Comparison of ENCODE assay signal across 29 cellular contexts in the genomic region with DNA sequence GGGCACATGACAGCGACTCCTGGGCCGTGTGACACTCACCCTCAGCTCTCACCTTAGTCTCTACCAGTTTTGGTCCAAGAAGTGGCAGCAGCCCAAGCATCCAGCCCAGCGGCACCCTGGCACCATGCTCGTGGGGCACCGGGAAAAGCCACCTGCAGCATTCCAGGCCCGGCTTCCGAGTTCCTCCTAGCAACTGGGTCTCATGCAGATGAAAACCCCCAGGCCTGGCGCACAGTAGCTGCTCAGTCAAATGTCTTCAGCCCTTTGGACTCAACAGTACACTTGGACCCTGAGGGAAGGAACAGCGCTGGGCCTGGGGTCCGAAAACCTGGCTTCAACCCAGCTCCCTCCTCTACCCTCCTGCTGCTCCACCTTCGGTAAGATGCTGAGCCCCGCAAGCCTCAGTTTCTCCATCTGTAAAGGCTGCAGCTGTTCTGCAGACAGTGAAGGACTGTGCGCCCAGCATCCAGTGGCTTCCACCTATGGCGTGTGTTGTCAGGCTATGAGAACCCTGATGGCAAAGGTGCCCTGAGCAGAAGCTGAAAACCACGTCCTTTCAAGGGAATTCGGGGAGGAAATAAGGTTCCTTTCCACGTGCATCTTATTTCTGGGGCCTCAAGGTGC.
"Had no signal": no experiment of that assay in that cellular context is flagged by ENCODE, and none has a peak within 500 bp of the region (broad histone marks: within the 10 kb centered on the region; RNA-seq: fewer than 3 reads in every experiment).

No MANE protein-coding gene starts in this region.

- H3K27ac Mint-ChIP-seq: naive thymus-derived CD4-positive, alpha-beta T cell; natural killer cell; nephron; stimulated activated memory B cell treated with anti-CD40 and anti-IgM and Interleukin-4, amounts not matched to agents 10 μg/mL and 1 μg/mL and 100 μg/mL, for 72 hours; stimulated activated naive CD8-positive, alpha-beta T cell treated with anti-CD3 and anti-CD28 coated beads, Interleukin-15, amount 100 ng/mL, for 72 hours; type B pancreatic cell had no signal

- ATAC-seq: naive thymus-derived CD4-positive, alpha-beta T cell; natural killer cell; pancreas; sciatic nerve; stimulated activated memory B cell treated with anti-CD40 and anti-IgM and Interleukin-4, amounts not matched to agents 10 μg/mL and 1 μg/mL and 100 μg/mL, for 72 hours; stimulated activated naive CD8-positive, alpha-beta T cell treated with anti-CD3 and anti-CD28 coated beads, Interleukin-15, amount 100 ng/mL, for 72 hours; stimulated activated naive CD8-positive, alpha-beta T cell treated with anti-CD3 and anti-CD28 coated beads, Interleukin-15, Interleukin-2, amounts not matched to agents 100 U/mL and 50 U/mL, for 24 hours; upper lobe of right lung had no signal

- H3K27me3 ChIP-seq: pancreas, right atrium auricular region, testis, transverse colon, upper lobe of right lung, vagina had no signal

- H3K4me2 ChIP-seq: smooth muscle cell had no signal

- FAIRE-seq: pancreas had no signal

- H3K4me3 Mint-ChIP-seq: naive thymus-derived CD4-positive, alpha-beta T cell; natural killer cell; nephron; stimulated activated memory B cell treated with anti-CD40 and anti-IgM and Interleukin-4, amounts not matched to agents 10 μg/mL and 1 μg/mL and 100 μg/mL, for 72 hours; stimulated activated naive CD8-positive, alpha-beta T cell treated with anti-CD3 and anti-CD28 coated beads, Interleukin-15, amount 100 ng/mL, for 72 hours; type B pancreatic cell had no signal

- H3K4me3 ChIP-seq: pancreas, prostate gland, right atrium auricular region, skin epidermis, smooth muscle cell, spleen, suprapubic skin, testis, tibial artery, transverse colon, upper lobe of right lung, vagina had no signal

- H3K9me3 Mint-ChIP-seq: natural killer cell; nephron; stimulated activated memory B cell treated with anti-CD40 and anti-IgM and Interleukin-4, amounts not matched to agents 10 μg/mL and 1 μg/mL and 100 μg/mL, for 72 hours; stimulated activated naive CD8-positive, alpha-beta T cell treated with anti-CD3 and anti-CD28 coated beads, Interleukin-15, amount 100 ng/mL, for 72 hours; type B pancreatic cell had no signal

- H3K4me1 Mint-ChIP-seq: naive thymus-derived CD4-positive, alpha-beta T cell; natural killer cell; stimulated activated memory B cell treated with anti-CD40 and anti-IgM and Interleukin-4, amounts not matched to agents 10 μg/mL and 1 μg/mL and 100 μg/mL, for 72 hours; stimulated activated naive CD8-positive, alpha-beta T cell treated with anti-CD3 and anti-CD28 coated beads, Interleukin-15, amount 100 ng/mL, for 72 hours had no signal

- DNase-seq: naive thymus-derived CD4-positive, alpha-beta T cell; natural killer cell; occipital lobe; retina; spleen; stimulated activated CD4-positive, alpha-beta T cell treated with anti-CD3 and anti-CD28 coated beads, Interleukin-12 subunit alpha, Interleukin-12 subunit beta, amount 100 ng/mL, for 4 hours; stimulated activated CD4-positive, alpha-beta T cell treated with anti-CD3 and anti-CD28 coated beads, Interleukin-1b, Interleukin-23, amount 100 ng/mL, for 48 hours; stimulated activated CD4-positive, alpha-beta T cell treated with anti-CD3 and anti-CD28 coated beads, Interleukin-4, amount 100 ng/mL, for 1 hour; stimulated activated CD4-positive, alpha-beta T cell treated with anti-CD3 and anti-CD28 coated beads, Interleukin-4, amount 100 ng/mL, for 4 hours; stimulated activated CD8-positive, alpha-beta memory T cell treated with anti-CD3 and anti-CD28 coated beads, Interleukin-4, amount 100 ng/mL, for 48 hours; stimulated activated naive CD4-positive, alpha-beta T cell; stimulated activated naive CD8-positive, alpha-beta T cell treated with anti-CD3 and anti-CD28 coated beads, Interleukin-15, amount 100 ng/mL, for 72 hours; stimulated activated naive CD8-positive, alpha-beta T cell treated with anti-CD3 and anti-CD28 coated beads, Interleukin-15, Interleukin-2, amounts not matched to agents 100 U/mL and 50 U/mL, for 24 hours; substantia nigra; testis; tibial artery; transverse colon; upper lobe of right lung had no signal

- H3K36me3 ChIP-seq: pancreas, prostate gland, right atrium auricular region, spleen, suprapubic skin, tibial artery, transverse colon, upper lobe of right lung, vagina had no signal

- H3K36me3 Mint-ChIP-seq: naive thymus-derived CD4-positive, alpha-beta T cell; natural killer cell; stimulated activated memory B cell treated with anti-CD40 and anti-IgM and Interleukin-4, amounts not matched to agents 10 μg/mL and 1 μg/mL and 100 μg/mL, for 72 hours; type B pancreatic cell had no signal

- H3K9me3 ChIP-seq: pancreas, prostate gland, right atrium auricular region, spleen, suprapubic skin, testis, tibial artery, transverse colon, upper lobe of right lung, vagina had no signal

- H3K27ac ChIP-seq: pancreas, prostate gland, right atrium auricular region, skin epidermis, spleen, suprapubic skin, testis, tibial artery, transverse colon, upper lobe of right lung, vagina had no signal

- H3K4me1 ChIP-seq: pancreas, prostate gland, right atrium auricular region, spleen, suprapubic skin, testis, tibial artery, transverse colon, upper lobe of right lung had no signal
